Comparison of ENCODE assay signal across 19 cellular contexts in genomic region chr2:206054952-206055351, GRCh38.
"Had no signal": no experiment of that assay in that cellular context is flagged by ENCODE, and none has a peak within 500 bp of the region (broad histone marks: within the 10 kb centered on the region; RNA-seq: fewer than 3 reads in every experiment).

No MANE protein-coding gene starts in this region.

- H3K9me3 ChIP-seq: gastrocnemius medialis, left lung, sigmoid colon, upper lobe of right lung had no signal

- ATAC-seq: activated naive CD4-positive, alpha-beta T cell treated with anti-CD3 and anti-CD28 coated beads, Interleukin-2, amount 50 U/mL, for 72 hours; gastrocnemius medialis; left lung; upper lobe of right lung had no signal

- H3K4me3 Mint-ChIP-seq: mesothelial cell of epicardium; nephron progenitor cell; T-helper 1 cell treated with Interleukin-12 subunit alpha and Interleukin-12 subunit beta and Interleukin-4 antibody, amounts not matched to agents 30 μg/mL and 1 μg/mL, for 36 hours had no signal

- H3K27ac Mint-ChIP-seq: activated naive CD4-positive, alpha-beta T cell treated with anti-CD3 and anti-CD28 coated beads, Interleukin-2, amount 50 U/mL, for 72 hours; mesothelial cell of epicardium; nephron progenitor cell; T-helper 1 cell treated with Interleukin-12 subunit alpha and Interleukin-12 subunit beta and Interleukin-4 antibody, amounts not matched to agents 30 μg/mL and 1 μg/mL, for 36 hours had no signal

- H3K4me1 Mint-ChIP-seq: nephron progenitor cell had no signal

- FAIRE-seq: kidney had no signal

- H3K9me3 Mint-ChIP-seq: activated naive CD4-positive, alpha-beta T cell treated with anti-CD3 and anti-CD28 coated beads, Interleukin-2, amount 50 U/mL, for 72 hours; mesothelial cell of epicardium; nephron progenitor cell; T-helper 1 cell treated with Interleukin-12 subunit alpha and Interleukin-12 subunit beta and Interleukin-4 antibody, amounts not matched to agents 30 μg/mL and 1 μg/mL, for 36 hours had no signal

- H3K4me3 ChIP-seq: cardiac muscle cell, gastrocnemius medialis, left lung, sigmoid colon, upper lobe of right lung had no signal

- H3K27me3 ChIP-seq: cardiac muscle cell, gastrocnemius medialis, left lung, sigmoid colon, upper lobe of right lung had no signal

- DNase-seq: activated CD4-positive, CD25-positive, alpha-beta regulatory T cell treated with anti-CD3 and anti-CD28 coated beads, Interleukin-2, amount 50 U/mL, for 72 hours; activated CD8-positive, alpha-beta memory T cell treated with anti-CD3 and anti-CD28 coated beads for 24 hours; activated CD8-positive, alpha-beta memory T cell treated with anti-CD3 and anti-CD28 coated beads, Interleukin-2, amount 50 U/mL, for 48 hours; activated gamma-delta T cell; amniotic stem cell; gastrocnemius medialis; kidney; left lung; nephron progenitor cell; nucleus accumbens; posterior cingulate gyrus; sigmoid colon; stimulated activated CD4-positive, alpha-beta T cell treated with anti-CD3 and anti-CD28 coated beads, Interleukin-4, amount 100 ng/mL, for 4 hours; stimulated activated naive CD4-positive, alpha-beta T cell; upper lobe of right lung had no signal
